8 cellular contexts compared by ENCODE assay signal in genomic region chr11:108654994-108655631, GRCh38. TPM values are rescaled to one million over a fixed set of nuclear protein-coding genes. Genes with fewer than 3 reads are reported as not detected.
DNase-seq lines count a peak whose midpoint lies in the region; ATAC-seq and TF ChIP-seq lines count a peak whose summit lies in the region.

No MANE protein-coding gene starts in this region.

- peaks cover 9% of the 10 kb centered on the region for H3K4me1 Mint-ChIP-seq in activated B cell treated with CpG ODN at 0.5 μM for 24 hours
- no peaks in the 10 kb centered on the region for H3K4me1 Mint-ChIP-seq in stimulated activated effector memory CD8-positive, alpha-beta T cell treated with anti-CD3 and anti-CD28 coated beads, Interleukin-12 subunit alpha, Interleukin-12 subunit beta, amount 100 ng/mL, for 72 hours

- peak; percentile 62 for ATAC-seq in activated B cell treated with CpG ODN at 0.5 μM for 24 hours (ENCODE audit: low read depth)
- no peak for ATAC-seq in stimulated activated effector memory CD8-positive, alpha-beta T cell treated with anti-CD3 and anti-CD28 coated beads, Interleukin-12 subunit alpha, Interleukin-12 subunit beta, amount 100 ng/mL, for 72 hours

- H3K4me3 Mint-ChIP-seq in activated B cell treated with CpG ODN at 0.5 μM for 24 hours = no peak overlapping the region
- H3K4me3 Mint-ChIP-seq in stimulated activated effector memory CD8-positive, alpha-beta T cell treated with anti-CD3 and anti-CD28 coated beads, Interleukin-12 subunit alpha, Interleukin-12 subunit beta, amount 100 ng/mL, for 72 hours = no peak overlapping the region

- H3K27ac Mint-ChIP-seq in activated B cell treated with CpG ODN at 0.5 μM for 24 hours = no peak overlapping the region
- no peak overlapping the region for H3K27ac Mint-ChIP-seq in stimulated activated effector memory CD8-positive, alpha-beta T cell treated with anti-CD3 and anti-CD28 coated beads, Interleukin-12 subunit alpha, Interleukin-12 subunit beta, amount 100 ng/mL, for 72 hours

- TF ChIP-seq CTCF in GM06990 (IDR thresholded peaks at IDR 0.05; ENCODE audit: insufficient read depth, low read length, poor library complexity, severe bottlenecking) (peak; percentile 46), activated B cell treated with CpG ODN at 0.5 μM for 24 hours (IDR thresholded peaks at IDR 0.05) (no peak)

- CTCF ChIA-PET in activated B cell treated with CpG ODN at 0.5 μM for 24 hours (lab: Charles Lee) = interaction anchor here (1.5 kb wide), 1 partner anchor 537 kb away, joined by 10 read pairs; no protein-coding TSS in a partner anchor

- DNase-seq in AG20443 (ENCODE audit: low spot score) (peak; percentile 62), GM06990 (ENCODE audit: extremely low read depth, insufficient read length) (no peak), NCI-H2107 (lab: John Stamatoyannopoulos, UW) (peak; percentile 2), activated B cell treated with CpG ODN at 0.5 μM for 24 hours (no peak), glomerular visceral epithelial cell (ENCODE audit: extremely low spot score) (peak; percentile 56)
- DNase-seq in stimulated activated CD4-positive, alpha-beta T cell treated with anti-CD3 and anti-CD28 coated beads, Interleukin-4, amount 100 ng/mL, for 24 hours = peak; percentile 31
- DNase-seq in stimulated activated effector memory CD8-positive, alpha-beta T cell treated with anti-CD3 and anti-CD28 coated beads, Interleukin-12 subunit alpha, Interleukin-12 subunit beta, amount 100 ng/mL, for 72 hours (ENCODE audit: low spot score in 2 of 2) = no peak
- no peak for DNase-seq in activated effector memory CD4-positive, alpha-beta T cell treated with Interleukin-2 at 50 U/mL for 16 hours

- no peaks in the 10 kb centered on the region for H3K36me3 Mint-ChIP-seq in activated B cell treated with CpG ODN at 0.5 μM for 24 hours (ENCODE audit: low read depth)
- H3K36me3 Mint-ChIP-seq in stimulated activated effector memory CD8-positive, alpha-beta T cell treated with anti-CD3 and anti-CD28 coated beads, Interleukin-12 subunit alpha, Interleukin-12 subunit beta, amount 100 ng/mL, for 72 hours = no peaks in the 10 kb centered on the region

- intact Hi-C loops in activated B cell treated with CpG ODN at 0.5 μM for 24 hours (cut with micrococcal nuclease) = no loop called here

- H3K9me3 Mint-ChIP-seq in activated B cell treated with CpG ODN at 0.5 μM for 24 hours = peaks cover 4% of the 10 kb centered on the region
- no peaks in the 10 kb centered on the region for H3K9me3 Mint-ChIP-seq in stimulated activated effector memory CD8-positive, alpha-beta T cell treated with anti-CD3 and anti-CD28 coated beads, Interleukin-12 subunit alpha, Interleukin-12 subunit beta, amount 100 ng/mL, for 72 hours

- peaks cover 1% of the 10 kb centered on the region for H3K27me3 Mint-ChIP-seq in activated B cell treated with CpG ODN at 0.5 μM for 24 hours

- H3K27me3 ChIP-seq in GM06990 (replicated peaks; ENCODE audit: control insufficient read depth, insufficient read depth, low read length) = no peaks in the 10 kb centered on the region

- POLR2A ChIA-PET in activated B cell treated with CpG ODN at 0.5 μM for 24 hours (lab: Charles Lee) = no interaction called here

- no peaks in the 10 kb centered on the region for H3K36me3 ChIP-seq in GM06990 (ENCODE audit: control insufficient read depth, insufficient read depth, low read length)

- H3K4me3 ChIP-seq in GM06990 (replicated peaks; ENCODE audit: low read depth, low read length) = no peak overlapping the region

RNA-seq across cellular contexts. Expression of gene DDX10, which starts 9.8 kb away (rescaled TPM):
- 37.7 and 43.3 TPM in 2 replicates for total RNA-seq in activated B cell treated with CpG ODN at 0.5 μM for 24 hours

Comparison
In these comparisons a context has a peak if more than half of its experiments do, and no peak if none do; other contexts are left out.
1. DNase-seq: peak in AG20443 (single experiment), NCI-H2107 (single experiment), glomerular visceral epithelial cell (single experiment) and stimulated activated CD4-positive, alpha-beta T cell treated with anti-CD3 and anti-CD28 coated beads, Interleukin-4, amount 100 ng/mL, for 24 hours (single experiment); none in GM06990 (single experiment), activated B cell treated with CpG ODN at 0.5 μM for 24 hours (single experiment), stimulated activated effector memory CD8-positive, alpha-beta T cell treated with anti-CD3 and anti-CD28 coated beads, Interleukin-12 subunit alpha, Interleukin-12 subunit beta, amount 100 ng/mL, for 72 hours (0 of 2) and activated effector memory CD4-positive, alpha-beta T cell treated with Interleukin-2 at 50 U/mL for 16 hours (single experiment).